ENCODE assay signal across 8 cellular contexts in genomic region chr19:44113138-44113783, GRCh38. TPM values are rescaled to one million over a fixed set of nuclear protein-coding genes. Genes with fewer than 3 reads are reported as not detected.
DNase-seq lines count a peak whose midpoint lies in the region; ATAC-seq and TF ChIP-seq lines count a peak whose summit lies in the region.

ZNF225 (plus strand) TSS chr19:44113399; CDS start chr19:44115828, 2,429 bp downstream.

- TF ChIP-seq CTCF in foreskin fibroblast (IDR thresholded peaks at IDR 0.05; ENCODE audit: low read depth, low read length) (no peak), neural cell (IDR thresholded peaks at IDR 0.05; ENCODE audit: poor library complexity, severe bottlenecking) (peak; percentile 45)

- H3K4me1 Mint-ChIP-seq in stimulated activated naive CD8-positive, alpha-beta T cell treated with anti-CD3 and anti-CD28 coated beads, Interleukin-15, amount 100 ng/mL, for 72 hours, result peaks cover 15% of the 10 kb centered on the region

- H3K9me3 Mint-ChIP-seq in stimulated activated naive CD8-positive, alpha-beta T cell treated with anti-CD3 and anti-CD28 coated beads, Interleukin-15, amount 100 ng/mL, for 72 hours, result peaks cover 23 to 24% of the 10 kb centered on the region in 2 donors

- H3K4me3 ChIP-seq in foreskin fibroblast (ENCODE audit: low read depth in 1 of 2, low read length in 2 of 2), result peak within 1 kb of the TSS; percentile 66 to 97
- peak within 1 kb of the TSS; percentile 69 for H3K4me3 ChIP-seq in neural cell (ENCODE audit: low read length)

- H3F3A ChIP-seq in neural cell (ENCODE audit: insufficient read depth, low read length, poor library complexity, severe bottlenecking), result no peaks in the 10 kb centered on the region

- H3K27me3 Mint-ChIP-seq in stimulated activated naive CD8-positive, alpha-beta T cell treated with anti-CD3 and anti-CD28 coated beads, Interleukin-15, amount 100 ng/mL, for 72 hours, result no peaks in the 10 kb centered on the region

- peak within 1 kb of the TSS; percentile 49 for H3K27ac ChIP-seq in neural cell (ENCODE audit: low read length)

- H3K27me3 ChIP-seq in neural cell (ENCODE audit: insufficient read depth, low read depth, low read length), result no peaks in the 10 kb centered on the region

- H2AFZ ChIP-seq in neural cell (ENCODE audit: low read depth, low read length), result peak within 1 kb of the TSS; percentile 90

- peak within 1 kb of the TSS; percentile 66 for H3K9ac ChIP-seq in neural cell (ENCODE audit: low read length)

- H3K9me2 ChIP-seq in neural cell (ENCODE audit: insufficient read depth, low read length), result no peaks in the 10 kb centered on the region

- peak within 1 kb of the TSS; percentile 88 to 95 for H3K27ac Mint-ChIP-seq in stimulated activated naive CD8-positive, alpha-beta T cell treated with anti-CD3 and anti-CD28 coated beads, Interleukin-15, amount 100 ng/mL, for 72 hours

- TF ChIP-seq RAD21 in neural cell (conservative IDR thresholded peaks at IDR 0.05), result peak; percentile 23

- DNase-seq in ELF-1 (ENCODE audit: low read depth, low spot score) (peak; percentile 99), H4 (ENCODE audit: low spot score) (peak; percentile 93), LoVo (ENCODE audit: low spot score) (peak; percentile 87), SHP77 (lab: John Stamatoyannopoulos, UW) (peak; percentile 98 to 99), foreskin fibroblast (peak; percentile 98 to 99)
- DNase-seq in activated gamma-delta T cell treated with anti-CD3 and anti-CD28 coated beads, Interleukin-2, amount 50 U/mL, for 16 hours (ENCODE audit: low read depth), result peak; percentile 78
- DNase-seq in stimulated activated naive CD8-positive, alpha-beta T cell treated with anti-CD3 and anti-CD28 coated beads, Interleukin-15, amount 100 ng/mL, for 72 hours, result peak; percentile 74 to 86

- TF ChIP-seq EP300 in neural cell (conservative IDR thresholded peaks at IDR 0.05; ENCODE audit: poor library complexity, severe bottlenecking), result peak; percentile 18

- no peaks in the 10 kb centered on the region for H3K9me3 ChIP-seq in neural cell (ENCODE audit: low read length)

- peaks cover 12% of the 10 kb centered on the region for H3K79me2 ChIP-seq in neural cell (replicated peaks; ENCODE audit: insufficient read depth, low read length)

- H3K4me3 Mint-ChIP-seq in stimulated activated naive CD8-positive, alpha-beta T cell treated with anti-CD3 and anti-CD28 coated beads, Interleukin-15, amount 100 ng/mL, for 72 hours, result peak within 1 kb of the TSS; percentile 95 to 97

- H3K4me2 ChIP-seq in neural cell (ENCODE audit: low read length), result peak within 1 kb of the TSS; percentile 87

- peaks cover 3% of the 10 kb centered on the region for H3K36me3 ChIP-seq in neural cell (ENCODE audit: insufficient read depth, low read length)

- peak; percentile 92 for ATAC-seq in stimulated activated naive CD8-positive, alpha-beta T cell treated with anti-CD3 and anti-CD28 coated beads, Interleukin-15, amount 100 ng/mL, for 72 hours

- H4K20me1 ChIP-seq in neural cell (ENCODE audit: insufficient read depth), result no peaks in the 10 kb centered on the region

TF ChIP-seq in neural cell, 6 proteins besides CTCF, POLR2A, EP300 and RAD21:
- TF ChIP-seq TAF1 (IDR thresholded peaks at IDR 0.05; ENCODE audit: low read depth), result peak; percentile 53
- TF ChIP-seq REST (IDR thresholded peaks at IDR 0.05; ENCODE audit: borderline replicate concordance), result peak; percentile 56
- TF ChIP-seq POLR2AphosphoS5 (IDR thresholded peaks at IDR 0.05), result peak; percentile 59
- peak; percentile 30 for TF ChIP-seq SMC3 (conservative IDR thresholded peaks at IDR 0.05; ENCODE audit: poor library complexity)
- TF ChIP-seq EZH2 (IDR thresholded peaks at IDR 0.05; ENCODE audit: borderline replicate concordance, insufficient read depth, low read length, poor library complexity, severe bottlenecking), result no peak
- TF ChIP-seq MXI1 (conservative IDR thresholded peaks at IDR 0.05; ENCODE audit: poor library complexity, severe bottlenecking), result peak; percentile 80
TF ChIP-seq in neural cell: peak in this region for 5.

RNA-seq across cellular contexts. Expression of gene ZNF225, which starts in this region (rescaled TPM):
- 1.7 and 1.8 TPM in 2 replicates for total RNA-seq in H4 (2014; rRNA removed; shearing (Covaris generic))
- 6.8 and 8.5 TPM in 2 replicates for polyA plus RNA-seq in neural cell
- 16.6 and 16.7 TPM in 2 replicates for polyA minus RNA-seq in neural cell

Comparison
In these comparisons a context has a peak if more than half of its experiments do, and no peak if none do; other contexts are left out.
1. Peak in every context shown above with its lines: DNase-seq, ATAC-seq, H3K4me3 ChIP-seq and H3K27ac ChIP-seq.